ENCODE assay signal across 8 cellular contexts in genomic region chr11:844693-845644, GRCh38. TPM values are rescaled to one million over a fixed set of nuclear protein-coding genes. Genes with fewer than 3 reads are reported as not detected.
DNase-seq lines count a peak whose midpoint lies in the region; ATAC-seq, FAIRE-seq and TF ChIP-seq lines count a peak whose summit lies in the region.

No MANE protein-coding gene starts in this region.

- TF ChIP-seq RAD21 in GM12878 (IDR thresholded peaks at IDR 0.05; ENCODE audit: insufficient read depth, low read depth, low read length): no peak

- H3K9ac ChIP-seq in BLaER1 treated with 17β-estradiol and CSF1 and Interleukin-3, amounts not matched to agents 10 nM and 100 nM: peak overlapping the region; percentile 35 to 100 (median 98); a peak in 20 of 22 replicates
- no peak overlapping the region for H3K9ac ChIP-seq in KMS-11
- no peak overlapping the region for H3K9ac ChIP-seq in GM12878 (ENCODE audit: control insufficient read depth, insufficient read depth, low read length)

- H3K79me2 ChIP-seq in KMS-11 (ENCODE audit: insufficient read depth, low read depth) (peaks cover 17% of the 10 kb centered on the region), GM12878 (ENCODE audit: control insufficient read depth, insufficient read depth, low read length) (peaks cover 20% of the 10 kb centered on the region)

- intact Hi-C loops in GM12878 (cut with micrococcal nuclease; ENCODE audit: unreplicated experiment): loop anchor here (5.0 kb wide), 1 partner anchor 67 kb away; the partner anchor contains the start of gene CHID1

- H4K20me1 ChIP-seq in BLaER1 treated with 17β-estradiol and CSF1 and Interleukin-3, amounts not matched to agents 10 nM and 100 nM: peaks cover 59 to 75% (median 66%) of the 10 kb centered on the region in 11 experiments
- 0 out of 2 replicates have a peak, but pooled peaks cover 6% of the 10 kb centered on the region for H4K20me1 ChIP-seq in KMS-11 (ENCODE audit: insufficient read depth)
- no peaks in the 10 kb centered on the region; the same call in 1 of the 2 replicates for H4K20me1 ChIP-seq in GM12878 (ENCODE audit: control insufficient read depth, insufficient read depth)

- peak overlapping the region in 6 of 10 experiments; percentile 26 to 99 (median 94); a peak in 10 of 20 replicates for H3K4me3 ChIP-seq in BLaER1 treated with 17β-estradiol and CSF1 and Interleukin-3, amounts not matched to agents 10 nM and 100 nM
- H3K4me3 ChIP-seq in KMS-11 (IDR thresholded peaks at IDR 0.05; ENCODE audit: insufficient read depth, low read depth, low read length) (no peak overlapping the region), GM12878 (no peak overlapping the region), iPS DF 6.9 (ENCODE audit: low read length) (peak overlapping the region; percentile 32; the same call in 1 of the 2 replicates), skeletal muscle cell (ENCODE audit: low read depth, low read length) (peak overlapping the region; percentile 96)

- BruUV-seq in GM12878 (replicated peaks; lab: Mats Ljungman, UMichigan): no TSS peak

- ATAC-seq in GM12878 (peak; percentile 33), GM21825 (IDR thresholded peaks at IDR 0.05; ENCODE audit: unreplicated experiment) (no peak), GM21423 (IDR thresholded peaks at IDR 0.05; ENCODE audit: unreplicated experiment) (no peak)

- FAIRE-seq in GM12878 (lab: Jason Lieb, UNC): no peak

- RAD21 ChIA-PET in GM12878 (lab: Charles Lee; ENCODE audit: unreplicated experiment): interaction anchor here (1.2 to 1.9 kb wide), 3 partner anchors 13 to 206 kb away, joined by 3 to 5 read pairs (median 3); no protein-coding TSS in a partner anchor

- no peak for DNase-seq in GM12878 (ENCODE audit: low read depth, low spot score)
- no peak for DNase-seq in iPS DF 6.9 (ENCODE audit: low read depth, low spot score)
- DNase-seq in skeletal muscle cell (ENCODE audit: low read depth): peak; percentile 73
- no peak for DNase-seq in DMS53 (lab: John Stamatoyannopoulos, UW)

- TF ChIP-seq EP300 in GM12878 (IDR thresholded peaks at IDR 0.05; ENCODE audit: borderline replicate concordance in 1 of 2, control insufficient read depth in 1 of 2, low read depth in 2 of 2, low read length in 2 of 2): no peak

- POLR2A ChIA-PET in GM12878 (lab: Charles Lee): interaction anchor here (0.5 to 2.7 kb wide), 4 partner anchors 26 to 95 kb away, joined by 3 to 7 read pairs (median 4); partner anchors contain the start of genes PNPLA2 and RPLP2

- no peaks in the 10 kb centered on the region for H3K9me3 ChIP-seq in BLaER1 treated with 17β-estradiol and CSF1 and Interleukin-3, amounts not matched to agents 10 nM and 100 nM (replicated peaks in 1 of 11)
- no peaks in the 10 kb centered on the region for H3K9me3 ChIP-seq in GM12878 (replicated peaks; ENCODE audit: control insufficient read depth, insufficient read depth, low read length)
- H3K9me3 ChIP-seq in iPS DF 6.9 (ENCODE audit: control insufficient read depth, insufficient read depth, low read length): no peaks in the 10 kb centered on the region

- H2AFZ ChIP-seq in KMS-11 (ENCODE audit: low read depth) (no peak overlapping the region), GM12878 (ENCODE audit: control insufficient read depth, low read depth, low read length) (no peak overlapping the region)

- H3K27ac ChIP-seq in BLaER1 treated with 17β-estradiol and CSF1 and Interleukin-3, amounts not matched to agents 10 nM and 100 nM: peak overlapping the region in 10 of 11 experiments; percentile 13 to 100 (median 94); a peak in 16 of 22 replicates
- H3K27ac ChIP-seq in KMS-11 (no peak overlapping the region), GM12878 (ENCODE audit: control insufficient read depth, insufficient read depth) (no peak overlapping the region), iPS DF 6.9 (ENCODE audit: low read length) (no peak overlapping the region)

- in situ Hi-C loops in GM12878 (cut with MboI): loop anchor here (10.0 kb wide), 2 partner anchors 210 to 1010 kb away; partner anchors contain the start of gene LSP1

- H3K27me3 ChIP-seq in BLaER1 treated with 17β-estradiol and CSF1 and Interleukin-3, amounts not matched to agents 10 nM and 100 nM: peaks cover 0 to 16% (median 0%) of the 10 kb centered on the region in 11 experiments; a peak in 10 of 22 replicates
- H3K27me3 ChIP-seq in KMS-11 (ENCODE audit: insufficient read depth, low read depth): peaks cover 16% of the 10 kb centered on the region; the same call in 1 of the 2 replicates
- H3K27me3 ChIP-seq in GM12878 (replicated peaks in 1 of 2; ENCODE audit: control insufficient read depth in 2 of 2, insufficient read depth in 2 of 2, low read length in 1 of 2): no peaks in the 10 kb centered on the region; a peak in 1 of 4 replicates
- no peaks in the 10 kb centered on the region for H3K27me3 ChIP-seq in iPS DF 6.9 (ENCODE audit: control insufficient read depth, insufficient read depth, low read length)

- SMC1A ChIA-PET in GM12878 (lab: Charles Lee; ENCODE audit: uncharacterized antibody, unreplicated experiment): no interaction called here

- TF ChIP-seq CTCF in KMS-11 (conservative IDR thresholded peaks at IDR 0.05; ENCODE audit: low read depth, low read length) (no peak), GM12878 (IDR thresholded peaks at IDR 0.05 in 2 of 3, conservative IDR thresholded peaks at IDR 0.05 in 1 of 3; ENCODE audit: control insufficient read depth in 2 of 3, extremely low read depth in 1 of 3, insufficient read depth in 1 of 3, low read depth in 3 of 3, low read length in 3 of 3) (no peak)

- no peak for TF ChIP-seq POLR2A in GM12878 (IDR thresholded peaks at IDR 0.05; ENCODE audit: low read depth, low read length)

- 37% methylated on average over 29 of the region's 31 CpGs for WGBS in GM12878 (ENCODE audit: insufficient coverage, insufficient replicate concordance, low lambda C conversion rate, missing lambda C conversion rate)
- WGBS in iPS DF 6.9 (ENCODE audit: insufficient coverage, insufficient read length): no CpG with 5 or more reads among the region's 31 CpGs

- CTCF ChIA-PET in GM12878 (lab: Yijun Ruan, JAX): interaction anchor here (0.7 to 1.6 kb wide), 3 partner anchors 36 to 207 kb away, joined by 3 read pairs; partner anchors contain the start of gene RPLP2

- H3K36me3 ChIP-seq in BLaER1 treated with 17β-estradiol and CSF1 and Interleukin-3, amounts not matched to agents 10 nM and 100 nM: peaks cover 9 to 16% (median 13%) of the 10 kb centered on the region in 11 experiments
- H3K36me3 ChIP-seq in KMS-11 (ENCODE audit: insufficient read depth): no peaks in the 10 kb centered on the region
- H3K36me3 ChIP-seq in GM12878 (ENCODE audit: control insufficient read depth in 2 of 2, insufficient read depth in 2 of 2, low read length in 1 of 2): peaks cover 0 to 3% of the 10 kb centered on the region in 2 experiments; a peak in 2 of 4 replicates
- H3K36me3 ChIP-seq in iPS DF 6.9 (ENCODE audit: control insufficient read depth, insufficient read depth, low read length): peaks cover 9% of the 10 kb centered on the region

- H3K4me2 ChIP-seq in BLaER1 treated with 17β-estradiol and CSF1 and Interleukin-3, amounts not matched to agents 10 nM and 100 nM: peak overlapping the region; percentile 85 to 99 (median 98)
- peak overlapping the region; percentile 51; the same call in 1 of the 2 replicates for H3K4me2 ChIP-seq in KMS-11
- H3K4me2 ChIP-seq in GM12878 (ENCODE audit: control insufficient read depth, insufficient read depth): peak overlapping the region; percentile 22; the same call in 1 of the 2 replicates

- H3K4me1 ChIP-seq in BLaER1 treated with 17β-estradiol and CSF1 and Interleukin-3, amounts not matched to agents 10 nM and 100 nM: peaks cover 67 to 78% (median 73%) of the 10 kb centered on the region in 10 experiments
- H3K4me1 ChIP-seq in KMS-11 (ENCODE audit: low read depth, poor library complexity, severe bottlenecking) (peaks cover 37% of the 10 kb centered on the region), GM12878 (ENCODE audit: control insufficient read depth, insufficient read depth, low read length) (peaks cover 15% of the 10 kb centered on the region), iPS DF 6.9 (ENCODE audit: control insufficient read depth, insufficient read depth, low read length) (peaks cover 14% of the 10 kb centered on the region)

RNA-seq across cellular contexts. Expression of gene TSPAN4, which starts 2.3 kb away (rescaled TPM):
- total RNA-seq in GM12878 (2013; cell fraction: nucleolus; rRNA removed): 47.0 and 47.6 TPM in 2 replicates
- 9.3 and 10.1 TPM in 2 replicates for total RNA-seq in GM12878 (2014; rRNA removed)
- total RNA-seq in GM12878 (2014; rRNA removed; fragmentation: Illumina TruSeq; extraction: Trizol): 2.3 and 2.7 TPM in 2 replicates
- 8.7 and 9.0 TPM in 2 replicates for total RNA-seq in GM12878 (2021)
- 3.5 TPM for polyA plus RNA-seq in GM12878 (2011; ENCODE audit: low read depth)
- polyA plus RNA-seq in GM12878 (2011; rRNA removed): 6.5 and 13.4 TPM in 2 replicates
- 22.9 and 34.0 TPM in 2 replicates for polyA plus RNA-seq in GM12878 (2011; cell fraction: cytosol; rRNA removed)
- polyA plus RNA-seq in GM12878 (2011; cell fraction: nucleus; rRNA removed): 75.6 and 100 TPM in 2 replicates
- polyA plus RNA-seq in GM12878 (2012): 6.5 and 6.8 TPM in 2 replicates
- 0.96 TPM in 1 of 2 replicates, not detected in the other for polyA plus RNA-seq in GM12878 (2014; fragmentation: Illumina TruSeq; extraction: Trizol)
- under 1 TPM in 1 of 2 experiments, not detected in 1; 0.37 TPM for polyA plus RNA-seq in GM12878 (2014; fragmentation: Nextera tagmentation; extraction: Ambion mirVana)
- 11.6 and 14.0 TPM in 2 replicates for polyA plus RNA-seq in GM12878 (2014; rRNA removed)
- 1 to 10 TPM; 7.6 to 8.5 TPM for polyA plus RNA-seq in GM12878 (2016; fragmentation: Nextera tagmentation; extraction: Ambion mirVana)
- polyA minus RNA-seq in GM12878 (2011; rRNA and poly(A)+ RNA removed): 13.9 and 15.4 TPM in 2 replicates
- 21.0 and 24.9 TPM in 2 replicates for polyA minus RNA-seq in GM12878 (2011; cell fraction: cytosol; rRNA and poly(A)+ RNA removed)
- 10.2 and 15.3 TPM in 2 replicates for polyA minus RNA-seq in GM12878 (2011; cell fraction: nucleus; rRNA and poly(A)+ RNA removed)

RNA-seq across cellular contexts. Expression of gene POLR2L, which starts 2.6 kb away (rescaled TPM):
- total RNA-seq in GM12878 (2013; cell fraction: nucleolus; rRNA removed): 10.3 and 15.3 TPM in 2 replicates
- 366 and 432 TPM in 2 replicates for total RNA-seq in GM12878 (2014; rRNA removed)
- 60.2 and 68.7 TPM in 2 replicates for total RNA-seq in GM12878 (2014; rRNA removed; fragmentation: Illumina TruSeq; extraction: Trizol)
- total RNA-seq in GM12878 (2021): 133 and 137 TPM in 2 replicates
- polyA plus RNA-seq in GM12878 (2011; ENCODE audit: low read depth): 11.2 TPM
- 13.7 and 44.2 TPM in 2 replicates for polyA plus RNA-seq in GM12878 (2011; rRNA removed)
- 76.2 and 168 TPM in 2 replicates for polyA plus RNA-seq in GM12878 (2011; cell fraction: cytosol; rRNA removed)
- 129 and 164 TPM in 2 replicates for polyA plus RNA-seq in GM12878 (2011; cell fraction: nucleus; rRNA removed)
- polyA plus RNA-seq in GM12878 (2012): 136 and 240 TPM in 2 replicates
- polyA plus RNA-seq in GM12878 (2014; fragmentation: Illumina TruSeq; extraction: Trizol): 2.2 and 23.1 TPM in 2 replicates
- 100 to 1,000 TPM in 1 of 2 experiments, 10 to 100 TPM in 1; 68.8 to 117 TPM for polyA plus RNA-seq in GM12878 (2014; fragmentation: Nextera tagmentation; extraction: Ambion mirVana)
- 318 and 463 TPM in 2 replicates for polyA plus RNA-seq in GM12878 (2014; rRNA removed)
- 100 to 1,000 TPM; 439 to 497 TPM for polyA plus RNA-seq in GM12878 (2016; fragmentation: Nextera tagmentation; extraction: Ambion mirVana)
- 70.2 and 136 TPM in 2 replicates for polyA minus RNA-seq in GM12878 (2011; rRNA and poly(A)+ RNA removed)
- 63.5 and 71.9 TPM in 2 replicates for polyA minus RNA-seq in GM12878 (2011; cell fraction: cytosol; rRNA and poly(A)+ RNA removed)
- 35.2 and 55.4 TPM in 2 replicates for polyA minus RNA-seq in GM12878 (2011; cell fraction: nucleus; rRNA and poly(A)+ RNA removed)

RNA-seq across cellular contexts. Expression of gene CD151, which starts 12.2 kb away (rescaled TPM):
- 31.6 and 37.0 TPM in 2 replicates for total RNA-seq in GM12878 (2013; cell fraction: nucleolus; rRNA removed)
- total RNA-seq in GM12878 (2014; rRNA removed): 26.2 and 37.1 TPM in 2 replicates
- total RNA-seq in GM12878 (2014; rRNA removed; fragmentation: Illumina TruSeq; extraction: Trizol): 11.1 and 17.6 TPM in 2 replicates
- 28.6 and 31.7 TPM in 2 replicates for total RNA-seq in GM12878 (2021)
- 11.6 TPM for polyA plus RNA-seq in GM12878 (2011; ENCODE audit: low read depth)
- polyA plus RNA-seq in GM12878 (2011; rRNA removed): 19.9 and 39.6 TPM in 2 replicates
- polyA plus RNA-seq in GM12878 (2011; cell fraction: cytosol; rRNA removed): 55.0 and 67.3 TPM in 2 replicates
- 150 and 186 TPM in 2 replicates for polyA plus RNA-seq in GM12878 (2011; cell fraction: nucleus; rRNA removed)
- 30.4 and 30.5 TPM in 2 replicates for polyA plus RNA-seq in GM12878 (2012)
- 1.5 and 9.4 TPM in 2 replicates for polyA plus RNA-seq in GM12878 (2014; fragmentation: Illumina TruSeq; extraction: Trizol)
- 1 to 10 TPM in 1 of 2 experiments, under 1 TPM in 1; 0.52 to 1.4 TPM for polyA plus RNA-seq in GM12878 (2014; fragmentation: Nextera tagmentation; extraction: Ambion mirVana)
- polyA plus RNA-seq in GM12878 (2014; rRNA removed): 40.1 and 41.7 TPM in 2 replicates
- 10 to 100 TPM in 1 of 2 experiments, 1 to 10 TPM in 1; 9.4 to 11.7 TPM for polyA plus RNA-seq in GM12878 (2016; fragmentation: Nextera tagmentation; extraction: Ambion mirVana)
- 32.0 and 60.1 TPM in 2 replicates for polyA minus RNA-seq in GM12878 (2011; rRNA and poly(A)+ RNA removed)
- polyA minus RNA-seq in GM12878 (2011; cell fraction: cytosol; rRNA and poly(A)+ RNA removed): 19.9 and 21.7 TPM in 2 replicates
- polyA minus RNA-seq in GM12878 (2011; cell fraction: nucleus; rRNA and poly(A)+ RNA removed): 35.8 and 46.4 TPM in 2 replicates

RNA-seq across cellular contexts. Expression of gene CRACR2B, which starts 17.2 kb away (rescaled TPM):
- 19.6 and 20.5 TPM in 2 replicates for total RNA-seq in GM12878 (2013; cell fraction: nucleolus; rRNA removed)
- total RNA-seq in GM12878 (2014; rRNA removed) (19.2 and 20.1 TPM in 2 replicates), GM12878 (2014; rRNA removed; fragmentation: Illumina TruSeq; extraction: Trizol) (3.0 and 3.7 TPM in 2 replicates), GM12878 (2021) (29.6 and 32.6 TPM in 2 replicates)
- 2.2 TPM for polyA plus RNA-seq in GM12878 (2011; ENCODE audit: low read depth)
- polyA plus RNA-seq in GM12878 (2011; rRNA removed) (3.3 and 8.8 TPM in 2 replicates), GM12878 (2014; fragmentation: Illumina TruSeq; extraction: Trizol) (0.43 and 4.4 TPM in 2 replicates), GM12878 (2014; fragmentation: Nextera tagmentation; extraction: Ambion mirVana) (under 1 TPM; 0.10 to 0.31 TPM), GM12878 (2014; rRNA removed) (33.7 and 44.0 TPM in 2 replicates), GM12878 (2016; fragmentation: Nextera tagmentation; extraction: Ambion mirVana) (10 to 100 TPM; 16.6 to 17.0 TPM)
- polyA plus RNA-seq in GM12878 (2011; cell fraction: cytosol; rRNA removed): 12.4 and 20.6 TPM in 2 replicates
- 217 and 287 TPM in 2 replicates for polyA plus RNA-seq in GM12878 (2011; cell fraction: nucleus; rRNA removed)
- polyA plus RNA-seq in GM12878 (2012): 8.8 and 10.3 TPM in 2 replicates
- 2.9 and 6.7 TPM in 2 replicates for polyA minus RNA-seq in GM12878 (2011; rRNA and poly(A)+ RNA removed)
- polyA minus RNA-seq in GM12878 (2011; cell fraction: cytosol; rRNA and poly(A)+ RNA removed): 5.2 and 5.9 TPM in 2 replicates
- 26.6 and 33.3 TPM in 2 replicates for polyA minus RNA-seq in GM12878 (2011; cell fraction: nucleus; rRNA and poly(A)+ RNA removed)

RNA-seq across cellular contexts. Expression of gene PNPLA2, which starts 26.3 kb away (rescaled TPM):
- total RNA-seq in GM12878 (2013; cell fraction: nucleolus; rRNA removed): 29.4 and 31.7 TPM in 2 replicates
- total RNA-seq in GM12878 (2014; rRNA removed): 9.3 and 9.8 TPM in 2 replicates
- 2.5 and 4.2 TPM in 2 replicates for total RNA-seq in GM12878 (2014; rRNA removed; fragmentation: Illumina TruSeq; extraction: Trizol)
- 33.4 and 34.0 TPM in 2 replicates for total RNA-seq in GM12878 (2021)
- polyA plus RNA-seq in GM12878 (2011; ENCODE audit: low read depth): 10.9 TPM
- polyA plus RNA-seq in GM12878 (2011; rRNA removed): 1.7 and 5.1 TPM in 2 replicates
- 6.0 and 8.6 TPM in 2 replicates for polyA plus RNA-seq in GM12878 (2011; cell fraction: cytosol; rRNA removed)
- 225 and 234 TPM in 2 replicates for polyA plus RNA-seq in GM12878 (2011; cell fraction: nucleus; rRNA removed)
- polyA plus RNA-seq in GM12878 (2012): 29.5 and 33.5 TPM in 2 replicates
- polyA plus RNA-seq in GM12878 (2014; fragmentation: Illumina TruSeq; extraction: Trizol): 1.5 and 6.4 TPM in 2 replicates
- under 1 TPM; 0.19 to 0.62 TPM for polyA plus RNA-seq in GM12878 (2014; fragmentation: Nextera tagmentation; extraction: Ambion mirVana)
- polyA plus RNA-seq in GM12878 (2014; rRNA removed): 18.3 and 26.5 TPM in 2 replicates
- 10 to 100 TPM; 15.5 to 16.1 TPM for polyA plus RNA-seq in GM12878 (2016; fragmentation: Nextera tagmentation; extraction: Ambion mirVana)
- polyA minus RNA-seq in GM12878 (2011; rRNA and poly(A)+ RNA removed): 9.9 and 21.7 TPM in 2 replicates
- polyA minus RNA-seq in GM12878 (2011; cell fraction: cytosol; rRNA and poly(A)+ RNA removed): 7.4 and 10.4 TPM in 2 replicates
- polyA minus RNA-seq in GM12878 (2011; cell fraction: nucleus; rRNA and poly(A)+ RNA removed): 51.3 and 63.1 TPM in 2 replicates

Comparison
In these comparisons a context has a peak if more than half of its experiments do, and no peak if none do; other contexts are left out.
1. H3K27ac ChIP-seq: peak in BLaER1 treated with 17β-estradiol and CSF1 and Interleukin-3, amounts not matched to agents 10 nM and 100 nM (10 of 11); none in KMS-11 (single experiment), GM12878 (single experiment) and iPS DF 6.9 (single experiment).
2. H3K4me2 ChIP-seq: peak in every context shown above with its lines; median percentile 98 in BLaER1 treated with 17β-estradiol and CSF1 and Interleukin-3, amounts not matched to agents 10 nM and 100 nM; 51 in KMS-11; 22 in GM12878.
3. H3K4me3 ChIP-seq: peak in BLaER1 treated with 17β-estradiol and CSF1 and Interleukin-3, amounts not matched to agents 10 nM and 100 nM (6 of 10), iPS DF 6.9 (single experiment) and skeletal muscle cell (single experiment); none in KMS-11 (single experiment) and GM12878 (single experiment).
4. H3K9ac ChIP-seq: peak in BLaER1 treated with 17β-estradiol and CSF1 and Interleukin-3, amounts not matched to agents 10 nM and 100 nM (11 of 11); none in KMS-11 (single experiment) and GM12878 (single experiment).